Comparison of ENCODE assay signal across 1 cellular context in the genomic region with DNA sequence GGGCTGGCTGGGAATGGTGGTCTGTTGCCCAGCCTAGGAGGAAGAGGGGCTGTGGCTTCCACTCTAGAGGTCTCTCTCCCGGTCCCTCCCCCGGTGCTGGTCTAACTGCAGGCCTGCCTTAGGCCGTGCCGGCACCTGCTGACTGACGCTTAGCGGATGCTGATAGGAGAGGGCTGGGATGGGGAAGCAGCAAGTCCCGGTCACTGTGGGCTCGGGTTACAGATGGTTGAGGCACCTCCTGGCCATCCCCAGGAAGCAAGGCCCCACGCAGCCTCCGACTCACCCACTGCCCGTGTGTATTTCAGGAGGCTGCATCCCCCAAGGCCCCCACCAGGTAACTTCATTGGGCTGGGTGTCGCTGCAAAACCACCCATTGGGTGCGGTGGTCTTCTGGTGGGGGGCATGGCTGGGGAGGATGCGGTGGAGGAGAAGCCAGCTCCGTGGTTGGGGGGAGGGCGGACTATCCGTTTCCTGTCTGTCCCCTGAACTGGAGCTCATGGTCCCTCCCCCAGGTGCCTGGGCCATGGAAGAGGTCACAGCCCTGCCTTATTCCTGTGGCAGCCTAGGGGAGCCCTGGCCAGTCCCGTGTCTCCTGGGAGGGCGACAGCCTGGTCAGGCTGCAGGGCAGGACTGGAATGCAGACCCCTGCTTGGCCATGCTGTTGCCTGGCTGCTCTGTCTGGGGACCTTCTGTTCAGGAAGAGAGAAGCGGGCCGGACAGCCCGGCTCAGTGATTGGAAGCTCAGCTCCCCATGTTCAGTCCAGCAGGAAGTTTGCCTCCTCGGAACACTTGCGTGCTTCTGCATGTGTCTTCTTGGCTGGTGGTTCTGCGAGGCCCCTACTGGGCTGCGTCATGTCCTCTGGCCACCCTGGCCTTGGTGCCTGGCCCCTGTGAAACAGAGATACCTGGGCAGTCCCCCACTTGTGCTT.
TF ChIP-seq lines count a peak whose summit lies in the region.

No MANE protein-coding gene starts in this region.

TF ChIP-seq in HepG2, 621 proteins besides CTCF, POLR2A, EP300 and RAD21 (continued from another document):
- TF ChIP-seq, protein P1, sequence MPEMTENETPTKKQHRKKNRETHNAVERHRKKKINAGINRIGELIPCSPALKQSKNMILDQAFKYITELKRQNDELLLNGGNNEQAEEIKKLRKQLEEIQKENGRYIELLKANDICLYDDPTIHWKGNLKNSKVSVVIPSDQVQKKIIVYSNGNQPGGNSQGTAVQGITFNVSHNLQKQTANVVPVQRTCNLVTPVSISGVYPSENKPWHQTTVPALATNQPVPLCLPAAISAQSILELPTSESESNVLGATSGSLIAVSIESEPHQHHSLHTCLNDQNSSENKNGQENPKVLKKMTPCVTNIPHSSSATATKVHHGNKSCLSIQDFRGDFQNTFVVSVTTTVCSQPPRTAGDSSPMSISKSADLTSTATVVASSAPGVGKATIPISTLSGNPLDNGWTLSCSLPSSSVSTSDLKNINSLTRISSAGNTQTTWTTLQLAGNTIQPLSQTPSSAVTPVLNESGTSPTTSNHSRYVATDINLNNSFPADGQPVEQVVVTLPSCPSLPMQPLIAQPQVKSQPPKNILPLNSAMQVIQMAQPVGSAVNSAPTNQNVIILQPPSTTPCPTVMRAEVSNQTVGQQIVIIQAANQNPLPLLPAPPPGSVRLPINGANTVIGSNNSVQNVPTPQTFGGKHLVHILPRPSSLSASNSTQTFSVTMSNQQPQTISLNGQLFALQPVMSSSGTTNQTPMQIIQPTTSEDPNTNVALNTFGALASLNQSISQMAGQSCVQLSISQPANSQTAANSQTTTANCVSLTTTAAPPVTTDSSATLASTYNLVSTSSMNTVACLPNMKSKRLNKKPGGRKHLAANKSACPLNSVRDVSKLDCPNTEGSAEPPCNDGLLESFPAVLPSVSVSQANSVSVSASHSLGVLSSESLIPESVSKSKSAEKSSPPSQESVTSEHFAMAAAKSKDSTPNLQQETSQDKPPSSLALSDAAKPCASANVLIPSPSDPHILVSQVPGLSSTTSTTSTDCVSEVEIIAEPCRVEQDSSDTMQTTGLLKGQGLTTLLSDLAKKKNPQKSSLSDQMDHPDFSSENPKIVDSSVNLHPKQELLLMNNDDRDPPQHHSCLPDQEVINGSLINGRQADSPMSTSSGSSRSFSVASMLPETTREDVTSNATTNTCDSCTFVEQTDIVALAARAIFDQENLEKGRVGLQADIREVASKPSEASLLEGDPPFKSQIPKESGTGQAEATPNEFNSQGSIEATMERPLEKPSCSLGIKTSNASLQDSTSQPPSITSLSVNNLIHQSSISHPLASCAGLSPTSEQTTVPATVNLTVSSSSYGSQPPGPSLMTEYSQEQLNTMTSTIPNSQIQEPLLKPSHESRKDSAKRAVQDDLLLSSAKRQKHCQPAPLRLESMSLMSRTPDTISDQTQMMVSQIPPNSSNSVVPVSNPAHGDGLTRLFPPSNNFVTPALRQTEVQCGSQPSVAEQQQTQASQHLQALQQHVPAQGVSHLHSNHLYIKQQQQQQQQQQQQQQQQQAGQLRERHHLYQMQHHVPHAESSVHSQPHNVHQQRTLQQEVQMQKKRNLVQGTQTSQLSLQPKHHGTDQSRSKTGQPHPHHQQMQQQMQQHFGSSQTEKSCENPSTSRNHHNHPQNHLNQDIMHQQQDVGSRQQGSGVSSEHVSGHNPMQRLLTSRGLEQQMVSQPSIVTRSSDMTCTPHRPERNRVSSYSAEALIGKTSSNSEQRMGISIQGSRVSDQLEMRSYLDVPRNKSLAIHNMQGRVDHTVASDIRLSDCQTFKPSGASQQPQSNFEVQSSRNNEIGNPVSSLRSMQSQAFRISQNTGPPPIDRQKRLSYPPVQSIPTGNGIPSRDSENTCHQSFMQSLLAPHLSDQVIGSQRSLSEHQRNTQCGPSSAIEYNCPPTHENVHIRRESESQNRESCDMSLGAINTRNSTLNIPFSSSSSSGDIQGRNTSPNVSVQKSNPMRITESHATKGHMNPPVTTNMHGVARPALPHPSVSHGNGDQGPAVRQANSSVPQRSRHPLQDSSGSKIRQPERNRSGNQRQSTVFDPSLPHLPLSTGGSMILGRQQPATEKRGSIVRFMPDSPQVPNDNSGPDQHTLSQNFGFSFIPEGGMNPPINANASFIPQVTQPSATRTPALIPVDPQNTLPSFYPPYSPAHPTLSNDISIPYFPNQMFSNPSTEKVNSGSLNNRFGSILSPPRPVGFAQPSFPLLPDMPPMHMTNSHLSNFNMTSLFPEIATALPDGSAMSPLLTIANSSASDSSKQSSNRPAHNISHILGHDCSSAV (CRISPR knock-in tag; IDR thresholded peaks at IDR 0.05; ENCODE audit: borderline replicate concordance) = no peak
- TF ChIP-seq ZNF768 (CRISPR knock-in tag; IDR thresholded peaks at IDR 0.05) (peak; percentile 14; the same call in 1 of the 2 replicates), SSRP1 (CRISPR knock-in tag; IDR thresholded peaks at IDR 0.05) (no peak), AGO2 (optimal IDR thresholded peaks at IDR 0.05; ENCODE audit: low read depth, low read length) (peak; percentile 85), TARDBP (CRISPR knock-in tag; IDR thresholded peaks at IDR 0.05) (no peak), ZFP37 (CRISPR knock-in tag; IDR thresholded peaks at IDR 0.05; ENCODE audit: borderline replicate concordance) (no peak), PITX1 (CRISPR knock-in tag; IDR thresholded peaks at IDR 0.05) (no peak), ZNF761 (CRISPR knock-in tag; conservative IDR thresholded peaks at IDR 0.05) (no peak), CCAR2 (optimal IDR thresholded peaks at IDR 0.05; ENCODE audit: low read depth, low read length) (no peak), SIX4 (CRISPR knock-in tag; IDR thresholded peaks at IDR 0.05) (peak; percentile 65; the same call in 1 of the 2 replicates), GATAD1 (CRISPR knock-in tag; IDR thresholded peaks at IDR 0.05) (no peak), KLF9 (CRISPR knock-in tag; IDR thresholded peaks at IDR 0.05; ENCODE audit: low read depth) (no peak), SMAD1 (CRISPR knock-in tag; IDR thresholded peaks at IDR 0.05; ENCODE audit: borderline replicate concordance, low read depth) (no peak)
- TF ChIP-seq, protein P2, sequence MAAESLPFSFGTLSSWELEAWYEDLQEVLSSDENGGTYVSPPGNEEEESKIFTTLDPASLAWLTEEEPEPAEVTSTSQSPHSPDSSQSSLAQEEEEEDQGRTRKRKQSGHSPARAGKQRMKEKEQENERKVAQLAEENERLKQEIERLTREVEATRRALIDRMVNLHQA (CRISPR knock-in tag; IDR thresholded peaks at IDR 0.05) = no peak
- TF ChIP-seq, protein P3, sequence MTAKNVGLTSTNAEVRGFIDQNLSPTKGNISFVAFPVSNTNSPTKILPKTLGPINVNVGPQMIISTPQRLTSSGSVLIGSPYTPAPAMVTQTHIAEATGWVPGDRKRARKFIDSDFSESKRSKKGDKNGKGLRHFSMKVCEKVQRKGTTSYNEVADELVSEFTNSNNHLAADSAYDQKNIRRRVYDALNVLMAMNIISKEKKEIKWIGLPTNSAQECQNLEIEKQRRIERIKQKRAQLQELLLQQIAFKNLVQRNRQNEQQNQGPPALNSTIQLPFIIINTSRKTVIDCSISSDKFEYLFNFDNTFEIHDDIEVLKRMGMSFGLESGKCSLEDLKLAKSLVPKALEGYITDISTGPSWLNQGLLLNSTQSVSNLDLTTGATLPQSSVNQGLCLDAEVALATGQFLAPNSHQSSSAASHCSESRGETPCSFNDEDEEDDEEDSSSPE (CRISPR knock-in tag; IDR thresholded peaks at IDR 0.05) = no peak
- TF ChIP-seq, protein P4, sequence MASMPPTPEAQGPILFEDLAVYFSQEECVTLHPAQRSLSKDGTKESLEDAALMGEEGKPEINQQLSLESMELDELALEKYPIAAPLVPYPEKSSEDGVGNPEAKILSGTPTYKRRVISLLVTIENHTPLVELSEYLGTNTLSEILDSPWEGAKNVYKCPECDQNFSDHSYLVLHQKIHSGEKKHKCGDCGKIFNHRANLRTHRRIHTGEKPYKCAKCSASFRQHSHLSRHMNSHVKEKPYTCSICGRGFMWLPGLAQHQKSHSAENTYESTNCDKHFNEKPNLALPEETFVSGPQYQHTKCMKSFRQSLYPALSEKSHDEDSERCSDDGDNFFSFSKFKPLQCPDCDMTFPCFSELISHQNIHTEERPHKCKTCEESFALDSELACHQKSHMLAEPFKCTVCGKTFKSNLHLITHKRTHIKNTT (CRISPR knock-in tag; IDR thresholded peaks at IDR 0.05) = no peak
- TF ChIP-seq, protein P5, sequence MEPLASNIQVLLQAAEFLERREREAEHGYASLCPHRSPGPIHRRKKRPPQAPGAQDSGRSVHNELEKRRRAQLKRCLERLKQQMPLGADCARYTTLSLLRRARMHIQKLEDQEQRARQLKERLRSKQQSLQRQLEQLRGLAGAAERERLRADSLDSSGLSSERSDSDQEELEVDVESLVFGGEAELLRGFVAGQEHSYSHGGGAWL (CRISPR knock-in tag; IDR thresholded peaks at IDR 0.05) = no peak
- TF ChIP-seq, protein P6, sequence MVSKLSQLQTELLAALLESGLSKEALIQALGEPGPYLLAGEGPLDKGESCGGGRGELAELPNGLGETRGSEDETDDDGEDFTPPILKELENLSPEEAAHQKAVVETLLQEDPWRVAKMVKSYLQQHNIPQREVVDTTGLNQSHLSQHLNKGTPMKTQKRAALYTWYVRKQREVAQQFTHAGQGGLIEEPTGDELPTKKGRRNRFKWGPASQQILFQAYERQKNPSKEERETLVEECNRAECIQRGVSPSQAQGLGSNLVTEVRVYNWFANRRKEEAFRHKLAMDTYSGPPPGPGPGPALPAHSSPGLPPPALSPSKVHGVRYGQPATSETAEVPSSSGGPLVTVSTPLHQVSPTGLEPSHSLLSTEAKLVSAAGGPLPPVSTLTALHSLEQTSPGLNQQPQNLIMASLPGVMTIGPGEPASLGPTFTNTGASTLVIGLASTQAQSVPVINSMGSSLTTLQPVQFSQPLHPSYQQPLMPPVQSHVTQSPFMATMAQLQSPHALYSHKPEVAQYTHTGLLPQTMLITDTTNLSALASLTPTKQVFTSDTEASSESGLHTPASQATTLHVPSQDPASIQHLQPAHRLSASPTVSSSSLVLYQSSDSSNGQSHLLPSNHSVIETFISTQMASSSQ (IDR thresholded peaks at IDR 0.05; ENCODE audit: low read depth) = no peak
- TF ChIP-seq, protein P6 (CRISPR knock-in tag; IDR thresholded peaks at IDR 0.05; ENCODE audit: borderline replicate concordance) = no peak
